ENCODE assay signal across 9 cellular contexts in genomic region chr7:18357691-18358090, GRCh38.
DNase-seq lines count a peak whose midpoint lies in the region; ATAC-seq and TF ChIP-seq lines count a peak whose summit lies in the region.
"Had no signal": no experiment of that assay in that cellular context is flagged by ENCODE, and none has a peak within 500 bp of the region (broad histone marks: within the 10 kb centered on the region; RNA-seq: fewer than 3 reads in every experiment).

No MANE protein-coding gene starts in this region.

- H3K4me3 ChIP-seq in AG09309 (ENCODE audit: control insufficient read depth, low read depth, low read length), result no peak overlapping the region
- H3K4me3 ChIP-seq in NB4 (ENCODE audit: low read depth, low read length), result no peak overlapping the region

- no peak for TF ChIP-seq POLR2A in NB4 (IDR thresholded peaks at IDR 0.05; ENCODE audit: extremely low read depth, insufficient read length)

- TF ChIP-seq CTCF in AG09309 (IDR thresholded peaks at IDR 0.05; ENCODE audit: control insufficient read depth, insufficient read depth, low read depth, low read length, missing control alignments) (peak; percentile 38), NB4 (IDR thresholded peaks at IDR 0.05; ENCODE audit: low read depth, low read length) (no peak)

- DNase-seq in AG09309 (ENCODE audit: low read depth) (no peak), NB4 (ENCODE audit: low read depth) (peak; percentile 17), fibroblast of peridontal ligament (ENCODE audit: extremely low read depth) (peak; percentile 27), NOMO-1 (lab: John Stamatoyannopoulos, UW; ENCODE audit: unreplicated experiment in 2 of 2) (no peak), medulla oblongata (ENCODE audit: extremely low spot score) (no peak), NCI-H1930 (lab: John Stamatoyannopoulos, UW) (no peak)
- DNase-seq: activated naive CD8-positive, alpha-beta T cell treated with anti-CD3 and anti-CD28 coated beads, Interleukin-2, amount 10 ng/mL, durations not matched to agents 7 days and 5 days had no signal

- peak; percentile 47 for ATAC-seq in GM18868 (IDR thresholded peaks at IDR 0.05; ENCODE audit: unreplicated experiment)
- no peak for ATAC-seq in GM19463 (IDR thresholded peaks at IDR 0.05; ENCODE audit: unreplicated experiment)

Comparison
In these comparisons a context has a peak if more than half of its experiments do, and no peak if none do; other contexts are left out.
1. DNase-seq: peak in NB4 (single experiment) and fibroblast of peridontal ligament (single experiment); none in AG09309 (single experiment), NOMO-1 (0 of 2), medulla oblongata (single experiment) and NCI-H1930 (0 of 2).